1 cellular context compared by ENCODE assay signal in genomic region chr1:31425301-31426081, GRCh38.
TF ChIP-seq lines count a peak whose summit lies in the region.

No MANE protein-coding gene starts in this region.

TF ChIP-seq in HepG2, 621 proteins besides CTCF, POLR2A, EP300 and RAD21:
- TF ChIP-seq ZBTB38 (CRISPR knock-in tag; IDR thresholded peaks at IDR 0.05) (peak; percentile 43; the same call in 1 of the 2 replicates), ZNF180 (CRISPR knock-in tag; IDR thresholded peaks at IDR 0.05; ENCODE audit: borderline replicate concordance, low read depth) (no peak), ZNF687 (CRISPR knock-in tag; IDR thresholded peaks at IDR 0.05) (peak; percentile 13; the same call in 1 of the 2 replicates)
